In the genomic region with DNA sequence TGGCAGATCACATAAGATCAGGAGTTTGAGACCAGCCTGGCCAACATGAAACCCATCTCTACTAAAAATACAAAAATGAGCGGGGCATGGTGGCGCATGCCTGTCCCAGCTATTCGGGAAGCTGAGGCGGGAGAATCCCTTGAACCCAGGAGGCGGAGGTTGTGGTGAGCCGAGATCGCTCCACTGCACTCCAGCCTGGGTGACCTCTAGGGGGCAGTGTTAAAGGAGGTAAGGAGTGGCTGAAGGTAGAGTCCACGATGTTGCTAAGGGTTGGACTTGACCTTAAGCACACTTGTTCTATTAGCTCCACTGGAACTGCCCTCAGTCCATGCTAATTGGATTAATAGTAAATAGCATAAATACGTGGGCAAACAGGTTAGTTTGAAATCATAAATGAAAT, we compare ENCODE assay signal across 9 cellular contexts.
DNase-seq lines count a peak whose midpoint lies in the region; ATAC-seq, FAIRE-seq and TF ChIP-seq lines count a peak whose summit lies in the region.
"Had no signal": no experiment of that assay in that cellular context is flagged by ENCODE, and none has a peak within 500 bp of the region (broad histone marks: within the 10 kb centered on the region; RNA-seq: fewer than 3 reads in every experiment).

No MANE protein-coding gene starts in this region.

- FAIRE-seq in RCC 7860 (lab: Jason Lieb, UNC), result no peak

- H3K4me1 Mint-ChIP-seq in CD14-positive monocyte, result no peaks in the 10 kb centered on the region

- peak overlapping the region in 1 of 2 donors; percentile 0 for H3K4me3 Mint-ChIP-seq in CD14-positive monocyte

- H3K9me3 Mint-ChIP-seq in CD14-positive monocyte, result peaks cover 0 to 9% (median 3%) of the 10 kb centered on the region in 7 donors

- no peaks in the 10 kb centered on the region for H3K36me3 Mint-ChIP-seq in CD14-positive monocyte

- in situ Hi-C loops in G401 (cut with HindIII; ENCODE audit: low sequenced_read_pairs), result no loop called here

- peaks cover 7 to 19% (median 8%) of the 10 kb centered on the region in 3 donors for H3K27me3 Mint-ChIP-seq in CD14-positive monocyte (ENCODE audit: low read depth in 3 of 3)

- peaks cover 6% of the 10 kb centered on the region for H3K27me3 ChIP-seq in RWPE2 (ENCODE audit: insufficient read depth, poor library complexity, severe bottlenecking)

- no peak for ATAC-seq in RWPE2 (ENCODE audit: low read depth)

- no peak overlapping the region for H3K4me3 ChIP-seq in RWPE2 (ENCODE audit: severe bottlenecking)
- H3K4me3 ChIP-seq: hepatocyte had no signal

- DNase-seq in CD14-positive monocyte (ENCODE audit: low spot score) (no peak), G401 (ENCODE audit: low spot score) (peak; percentile 4), RWPE2 (ENCODE audit: low spot score) (no peak), iPS DF 19.7 (ENCODE audit: low read depth, low spot score) (peak; percentile 23), RCC 7860 (ENCODE audit: low spot score) (no peak), NCI-H510A treated with DMSO at 0.1 percent for 48 hours (lab: John Stamatoyannopoulos, UW) (no peak), NCI-H1105 treated with DMSO at 0.1 percent for 48 hours (lab: John Stamatoyannopoulos, UW) (no peak)
- DNase-seq: NCI-H1092 had no signal

- no peaks in the 10 kb centered on the region for H3K9me3 ChIP-seq in RWPE2 (ENCODE audit: severe bottlenecking)

- H3K36me3 ChIP-seq in RWPE2 (ENCODE audit: low read depth), result no peaks in the 10 kb centered on the region

- peak overlapping the region in 1 of 7 donors; percentile 72 for H3K27ac Mint-ChIP-seq in CD14-positive monocyte

- H3K4me1 ChIP-seq in RWPE2 (ENCODE audit: insufficient read depth, poor library complexity, severe bottlenecking), result no peaks in the 10 kb centered on the region

- H3K27ac ChIP-seq in RWPE2 (ENCODE audit: poor library complexity, severe bottlenecking), result no peak overlapping the region
- H3K27ac ChIP-seq: hepatocyte had no signal

- TF ChIP-seq CTCF in CD14-positive monocyte (IDR thresholded peaks at IDR 0.05), result peak; percentile 52
- TF ChIP-seq CTCF in RWPE2 (IDR thresholded peaks at IDR 0.05; ENCODE audit: poor library complexity, severe bottlenecking), result peak; percentile 30

- intact Hi-C loops in CD14-positive monocyte (cut with micrococcal nuclease), result no loop called here

Comparison
In these comparisons a context has a peak if more than half of its experiments do, and no peak if none do; other contexts are left out.
1. DNase-seq: peak in G401 (single experiment) and iPS DF 19.7 (single experiment); none in CD14-positive monocyte (single experiment), RWPE2 (single experiment), RCC 7860 (single experiment), NCI-H510A treated with DMSO at 0.1 percent for 48 hours (single experiment) and NCI-H1105 treated with DMSO at 0.1 percent for 48 hours (single experiment).